Comparison of ENCODE assay signal across 10 cellular contexts in the genomic region with DNA sequence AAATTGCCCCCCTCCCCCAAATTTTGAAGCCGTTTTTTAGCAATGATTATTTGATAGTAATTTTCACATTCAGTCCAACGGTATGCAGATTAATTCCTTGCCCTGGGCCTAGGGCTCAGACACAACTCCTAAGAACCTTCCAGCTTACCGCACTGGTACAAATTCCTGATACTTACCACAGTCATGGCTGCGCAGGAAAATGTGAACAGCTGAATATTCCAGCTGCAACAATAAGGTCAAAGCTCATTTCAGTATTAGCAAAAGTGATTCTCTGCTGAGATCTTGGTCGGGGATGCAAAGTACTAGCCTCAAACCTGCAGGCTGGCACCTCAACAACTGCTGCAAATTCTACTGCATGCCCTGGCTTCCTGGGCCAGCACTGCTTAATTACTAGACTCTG. TPM values are rescaled to one million over a fixed set of nuclear protein-coding genes. Genes with fewer than 3 reads are reported as not detected.
DNase-seq lines count a peak whose midpoint lies in the region; ATAC-seq, FAIRE-seq and TF ChIP-seq lines count a peak whose summit lies in the region.
"Had no signal": no experiment of that assay in that cellular context is flagged by ENCODE, and none has a peak within 500 bp of the region (broad histone marks: within the 10 kb centered on the region; RNA-seq: fewer than 3 reads in every experiment).

No MANE protein-coding gene starts in this region.

- ATAC-seq in K562 (no peak), GM19463 (IDR thresholded peaks at IDR 0.05; ENCODE audit: unreplicated experiment) (no peak)

- POLR2A ChIA-PET in K562 (lab: Yijun Ruan, JAX): interaction anchor here (0.9 to 2.0 kb wide), 4 partner anchors 9 to 17 kb away, joined by 3 to 8 read pairs (median 4); no protein-coding TSS in a partner anchor

- H2AFZ ChIP-seq in Karpas-422 (ENCODE audit: low read length): no peak overlapping the region
- no peak overlapping the region for H2AFZ ChIP-seq in K562 (ENCODE audit: low read depth, low read length)
- H2AFZ ChIP-seq in neural cell (ENCODE audit: low read depth, low read length): no peak overlapping the region

- in situ Hi-C loops in G401 (cut with HindIII; ENCODE audit: low sequenced_read_pairs) (no loop called here), K562 (cut with MboI) (no loop called here)

- FAIRE-seq in K562 (lab: Jason Lieb, UNC): no peak

- H3K27ac ChIP-seq in Karpas-422 (ENCODE audit: low read length) (no peak overlapping the region), K562 (ENCODE audit: extremely low read depth, low read depth, low read length) (no peak overlapping the region), neural cell (ENCODE audit: low read length) (no peak overlapping the region)

- no peaks in the 10 kb centered on the region for H3F3A ChIP-seq in neural cell (ENCODE audit: insufficient read depth, low read length, poor library complexity, severe bottlenecking)

- H3K4me3 ChIP-seq in Karpas-422 (ENCODE audit: low read length) (no peak overlapping the region; the same call in 1 of the 2 replicates), K562 (peak overlapping the region; percentile 15; the same call in 1 of the 2 replicates), neural cell (ENCODE audit: low read length) (peak overlapping the region; percentile 77)
- H3K4me3 ChIP-seq: lung had no signal

- no peaks in the 10 kb centered on the region for H3K27me3 ChIP-seq in Karpas-422 (ENCODE audit: low read length)
- H3K27me3 ChIP-seq in K562 (ENCODE audit: control insufficient read depth in 2 of 2, insufficient read depth in 2 of 2, low read length in 2 of 2): no peaks in the 10 kb centered on the region
- no peaks in the 10 kb centered on the region for H3K27me3 ChIP-seq in neural cell (ENCODE audit: insufficient read depth, low read depth, low read length)

- H3K9ac ChIP-seq in Karpas-422 (ENCODE audit: low read length) (no peak overlapping the region), K562 (ENCODE audit: insufficient read depth in 1 of 2, low read depth in 2 of 2, low read length in 2 of 2) (no peak overlapping the region), neural cell (ENCODE audit: low read length) (no peak overlapping the region)

- TF ChIP-seq EP300 in K562 (IDR thresholded peaks at IDR 0.05; ENCODE audit: low read length) (no peak), neural cell (conservative IDR thresholded peaks at IDR 0.05; ENCODE audit: poor library complexity, severe bottlenecking) (no peak)

- H4K20me1 ChIP-seq in Karpas-422 (ENCODE audit: insufficient read depth, low read depth, low read length) (no peaks in the 10 kb centered on the region), K562 (replicated peaks; ENCODE audit: control insufficient read depth, insufficient read depth, low read length) (no peaks in the 10 kb centered on the region; the same call in none of the 2 replicates), neural cell (ENCODE audit: insufficient read depth) (no peaks in the 10 kb centered on the region)

- intact Hi-C loops in K562 (cut with micrococcal nuclease): loop anchor here (5.0 to 10.0 kb wide), 2 partner anchors 53 to 145 kb away; no protein-coding TSS in a partner anchor

- no peak for TF ChIP-seq POLR2A in K562 (conservative IDR thresholded peaks at IDR 0.05)

- no peaks in the 10 kb centered on the region for H3K36me3 ChIP-seq in Karpas-422 (ENCODE audit: insufficient read depth, low read length)
- peaks cover 9% of the 10 kb centered on the region; the same call in 1 of the 3 replicates for H3K36me3 ChIP-seq in K562 (ENCODE audit: control insufficient read depth, insufficient read depth, low read length)
- H3K36me3 ChIP-seq in neural cell (ENCODE audit: insufficient read depth, low read length): no peaks in the 10 kb centered on the region

- H3K9me3 ChIP-seq in Karpas-422 (ENCODE audit: low read length) (no peaks in the 10 kb centered on the region), K562 (replicated peaks; ENCODE audit: control insufficient read depth, insufficient read depth, low read depth, low read length) (no peaks in the 10 kb centered on the region), neural cell (ENCODE audit: low read length) (no peaks in the 10 kb centered on the region)

- peak overlapping the region; percentile 61 for H3K4me2 ChIP-seq in Karpas-422 (ENCODE audit: low read depth, low read length, poor library complexity, severe bottlenecking)
- peak overlapping the region; percentile 53 for H3K4me2 ChIP-seq in K562 (ENCODE audit: insufficient read depth, low read length)
- peak overlapping the region; percentile 59 for H3K4me2 ChIP-seq in neural cell (ENCODE audit: low read length)

- H3K4me1 ChIP-seq in Karpas-422 (ENCODE audit: low read length) (peaks cover 24% of the 10 kb centered on the region), K562 (replicated peaks in 1 of 2; ENCODE audit: control insufficient read depth in 2 of 2, insufficient read depth in 2 of 2, low read length in 2 of 2) (peaks cover 4 to 11% of the 10 kb centered on the region in 2 experiments; a peak in 4 of 5 replicates)

- 44% methylated on average over 5 of the region's 5 CpGs for WGBS in K562 (ENCODE audit: insufficient coverage, low coverage, missing lambda C conversion rate)

- H3K9me1 ChIP-seq in K562 (ENCODE audit: control insufficient read depth, insufficient read depth, low read length): no peaks in the 10 kb centered on the region

- no peak for TF ChIP-seq CTCF in K562 (IDR thresholded peaks at IDR 0.05 in 2 of 3, conservative IDR thresholded peaks at IDR 0.05 in 1 of 3; ENCODE audit: insufficient read depth in 2 of 3, low read depth in 1 of 3, low read length in 3 of 3)
- no peak for TF ChIP-seq CTCF in neural cell (IDR thresholded peaks at IDR 0.05; ENCODE audit: poor library complexity, severe bottlenecking)

- H3K9me2 ChIP-seq in Karpas-422 (replicated peaks; ENCODE audit: insufficient read depth, low read length) (no peaks in the 10 kb centered on the region), neural cell (ENCODE audit: insufficient read depth, low read length) (no peaks in the 10 kb centered on the region)

- no TSS peak for BruUV-seq in K562 (replicated peaks; lab: Mats Ljungman, UMichigan)

- DNase-seq in G401 (ENCODE audit: low spot score) (peak; percentile 27), Karpas-422 (no peak), K562 (ENCODE audit: extremely low read depth in 1 of 4, low spot score in 3 of 4) (no peak), NCI-H510A treated with DMSO at 0.1 percent for 48 hours (lab: John Stamatoyannopoulos, UW) (no peak), NCI-H2107 (lab: John Stamatoyannopoulos, UW) (no peak)
- no peak for DNase-seq in effector CD8-positive, alpha-beta T cell (lab: John Stamatoyannopoulos, UW)
- DNase-seq: NCI-H1105 had no signal

- peaks cover 66% of the 10 kb centered on the region for H3K79me2 ChIP-seq in Karpas-422 (ENCODE audit: low read length)
- H3K79me2 ChIP-seq in K562 (ENCODE audit: control insufficient read depth, insufficient read depth, low read length): peaks cover 71% of the 10 kb centered on the region
- peaks cover 45% of the 10 kb centered on the region for H3K79me2 ChIP-seq in neural cell (replicated peaks; ENCODE audit: insufficient read depth, low read length)

- CTCF ChIA-PET in K562 (lab: Yijun Ruan, JAX; ENCODE audit: low intra/inter-chr PET ratio): no interaction called here

- TF ChIP-seq RAD21 in K562 (CRISPR knock-in tag; conservative IDR thresholded peaks at IDR 0.05 in 1 of 2, IDR thresholded peaks at IDR 0.05 in 1 of 2) (no peak), neural cell (conservative IDR thresholded peaks at IDR 0.05) (no peak)

RNA-seq across cellular contexts. Expression of gene ATP11C, which starts 3.0 kb away (rescaled TPM):
- total RNA-seq in G401 (2014; rRNA removed; shearing (Covaris generic)): 0.37 TPM in 1 of 2 replicates, not detected in the other
- 28.2 and 37.4 TPM in 2 replicates for total RNA-seq in Karpas-422 (2014; rRNA removed; shearing (Covaris generic); ENCODE audit: low replicate concordance)
- total RNA-seq in K562 (2011; cell fraction: chromatin; rRNA removed; ENCODE audit: low replicate concordance): 33.6 and 79.8 TPM in 2 replicates
- 18.3 and 31.7 TPM in 2 replicates for total RNA-seq in K562 (2011; cell fraction: nucleolus; rRNA removed)
- 40.1 and 63.1 TPM in 2 replicates for total RNA-seq in K562 (2011; cell fraction: nucleoplasm; rRNA removed)
- total RNA-seq in K562 (2014; rRNA removed): 30.1 and 36.8 TPM in 2 replicates
- total RNA-seq in K562 (2014; rRNA removed; fragmentation: Illumina TruSeq; extraction: Trizol): 40.2 and 44.8 TPM in 2 replicates
- 34.0 and 37.0 TPM in 2 replicates for total RNA-seq in K562 (2015; rRNA removed; fragmentation: Illumina TruSeq; extraction: Trizol)
- total RNA-seq in K562 (2021): 29.4 and 31.0 TPM in 2 replicates
- polyA plus RNA-seq in K562 (2011; rRNA removed): 32.2 and 42.2 TPM in 2 replicates
- polyA plus RNA-seq in K562 (2011; cell fraction: cytosol; rRNA removed): 6.0 and 11.9 TPM in 2 replicates
- polyA plus RNA-seq in K562 (2011; cell fraction: nucleus; rRNA removed): 15.7 and 19.3 TPM in 2 replicates
- polyA plus RNA-seq in K562 (2012): 12.3 and 17.4 TPM in 2 replicates
- polyA plus RNA-seq in K562 (2014; fragmentation: Illumina TruSeq; extraction: Trizol): 22.9 and 26.6 TPM in 2 replicates
- 10 to 100 TPM; 18.2 to 18.9 TPM for polyA plus RNA-seq in K562 (2014; fragmentation: Nextera tagmentation; extraction: Ambion mirVana)
- 18.4 and 21.9 TPM in 2 replicates for polyA plus RNA-seq in K562 (2014; rRNA removed)
- 55.5 and 67.5 TPM in 2 replicates for polyA minus RNA-seq in K562 (2011; rRNA and poly(A)+ RNA removed)
- polyA minus RNA-seq in K562 (2011; cell fraction: cytosol; rRNA and poly(A)+ RNA removed): 23.2 and 32.5 TPM in 2 replicates
- polyA minus RNA-seq in K562 (2011; cell fraction: nucleus; rRNA and poly(A)+ RNA removed): 25.8 and 40.3 TPM in 2 replicates
- 108 and 111 TPM in 2 replicates for polyA plus RNA-seq in neural cell
- polyA minus RNA-seq in neural cell: 112 and 132 TPM in 2 replicates

RNA-seq across cellular contexts. Expression of gene CXorf66, which starts 35.4 kb away (rescaled TPM):
- not detected in 2 replicates for total RNA-seq in G401 (2014; rRNA removed; shearing (Covaris generic))
- total RNA-seq in Karpas-422 (2014; rRNA removed; shearing (Covaris generic); ENCODE audit: low replicate concordance): not detected in 2 replicates
- total RNA-seq in K562 (2011; cell fraction: chromatin; rRNA removed; ENCODE audit: low replicate concordance): not detected in 2 replicates
- not detected in 2 replicates for total RNA-seq in K562 (2011; cell fraction: nucleolus; rRNA removed)
- total RNA-seq in K562 (2011; cell fraction: nucleoplasm; rRNA removed): not detected in 2 replicates
- not detected in 2 replicates for total RNA-seq in K562 (2014; rRNA removed)
- not detected in 2 replicates for total RNA-seq in K562 (2014; rRNA removed; fragmentation: Illumina TruSeq; extraction: Trizol)
- total RNA-seq in K562 (2015; rRNA removed; fragmentation: Illumina TruSeq; extraction: Trizol): not detected in 2 replicates
- not detected in 2 replicates for total RNA-seq in K562 (2021)
- polyA plus RNA-seq in K562 (2011; rRNA removed): not detected in 2 replicates
- not detected in 2 replicates for polyA plus RNA-seq in K562 (2011; cell fraction: cytosol; rRNA removed)
- polyA plus RNA-seq in K562 (2011; cell fraction: nucleus; rRNA removed): not detected in 2 replicates
- polyA plus RNA-seq in K562 (2012): not detected in 2 replicates
- polyA plus RNA-seq in K562 (2014; fragmentation: Illumina TruSeq; extraction: Trizol): not detected in 2 replicates
- not detected for polyA plus RNA-seq in K562 (2014; fragmentation: Nextera tagmentation; extraction: Ambion mirVana)
- not detected in 2 replicates for polyA plus RNA-seq in K562 (2014; rRNA removed)
- polyA minus RNA-seq in K562 (2011; rRNA and poly(A)+ RNA removed): not detected in 2 replicates
- not detected in 2 replicates for polyA minus RNA-seq in K562 (2011; cell fraction: cytosol; rRNA and poly(A)+ RNA removed)
- not detected in 2 replicates for polyA minus RNA-seq in K562 (2011; cell fraction: nucleus; rRNA and poly(A)+ RNA removed)
- not detected in 2 replicates for polyA plus RNA-seq in neural cell
- polyA minus RNA-seq in neural cell: not detected in 2 replicates
- total RNA-seq: lung had no signal
- polyA plus RNA-seq: lung had no signal

Comparison
In these comparisons a context has a peak if more than half of its experiments do, and no peak if none do; other contexts are left out.
1. RNA of gene ATP11C, which starts 3.0 kb away (total RNA-seq): 28.2 to 37.4 TPM in Karpas-422 and 18.3 to 79.8 TPM in K562; 0.37 TPM in G401; every median in the first group is over 10 times any median in the second.
2. Peak in every context shown above with its lines, with median percentiles within 50 percentile points of each other: H3K4me2 ChIP-seq.